Comparison of ENCODE assay signal across 20 cellular contexts in the genomic region with DNA sequence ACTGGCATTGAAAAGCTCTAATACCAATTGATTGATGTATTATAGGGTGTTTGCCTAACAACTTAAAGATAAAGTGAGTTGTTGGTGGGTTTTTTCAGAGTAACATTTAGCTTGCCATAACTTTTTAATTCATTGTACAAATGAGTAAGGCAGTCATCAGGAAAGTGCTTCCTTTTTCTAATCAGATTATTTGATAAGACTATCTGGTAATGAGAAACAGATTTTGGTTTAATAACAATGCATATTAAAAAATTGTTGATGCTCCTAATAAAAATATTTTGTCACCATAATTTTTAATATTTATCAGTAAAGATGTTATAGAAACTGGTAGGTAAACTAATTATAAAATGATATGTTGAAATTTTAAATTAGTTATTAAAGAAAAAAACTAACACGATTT. TPM values are rescaled to one million over a fixed set of nuclear protein-coding genes. Genes with fewer than 3 reads are reported as not detected.
A peak's percentile ranks its signal among the peaks of the same experiment; 100 is the strongest.
DNase-seq lines count a peak whose midpoint lies in the region; ATAC-seq and FAIRE-seq lines count a peak whose summit lies in the region.
"Had no signal": no experiment of that assay in that cellular context is flagged by ENCODE, and none has a peak within 500 bp of the region (broad histone marks: within the 10 kb centered on the region; RNA-seq: fewer than 3 reads in every experiment).

No MANE protein-coding gene starts in this region.

- intact Hi-C loops in cardiac septum (cut with DNase I) = loop anchor here (10.0 kb wide), 1 partner anchor 209 kb away; no protein-coding TSS in a partner anchor

- no peak for DNase-seq in RCC 7860 (ENCODE audit: low spot score)
- DNase-seq in frontal cortex (ENCODE audit: low spot score in 2 of 2) = no peak
- no peak for DNase-seq in cardiac septum (ENCODE audit: low spot score)
- DNase-seq in SK-N-DZ (ENCODE audit: low spot score) = no peak
- DNase-seq in DMS53 treated with DMSO at 0.1 percent for 48 hours (lab: John Stamatoyannopoulos, UW; ENCODE audit: unreplicated experiment) = no peak
- DNase-seq: AML-193; BE2C; Calu3; CD4-positive, alpha-beta memory T cell; COR-L47; DMS53; DND-41; GDM1; H9 had no signal

- peak; percentile 48 for FAIRE-seq in RCC 7860 (lab: Jason Lieb, UNC)
- peak; percentile 84 for FAIRE-seq in TTC549 (lab: Jason Lieb, UNC)
- FAIRE-seq in frontal cortex (lab: Jason Lieb, UNC) = peak; percentile 90
- FAIRE-seq: GM12878, GM19239 had no signal

- ATAC-seq in HG03378 (IDR thresholded peaks at IDR 0.05; ENCODE audit: unreplicated experiment) = no peak
- ATAC-seq: GM12878, GM23338, HCT116 had no signal

RNA-seq across cellular contexts. Expression of a gene that starts 51.3 kb away (rescaled TPM):
- total RNA-seq in frontal cortex (133 TPM), cardiac septum (38.4 TPM)
- 10.0 and 16.0 TPM in 2 replicates for polyA plus RNA-seq in SK-N-DZ (2014; cell fraction: cytosol; rRNA removed)
- 39.4 and 41.9 TPM in 2 replicates for polyA plus RNA-seq in SK-N-DZ (2014; cell fraction: nucleus; rRNA removed)
